ENCODE assay signal across 8 cellular contexts in genomic region chr12:6904280-6905276, GRCh38. TPM values are rescaled to one million over a fixed set of nuclear protein-coding genes. Genes with fewer than 3 reads are reported as not detected.
DNase-seq lines count a peak whose midpoint lies in the region; ATAC-seq, FAIRE-seq and TF ChIP-seq lines count a peak whose summit lies in the region.

Gene LRRC23 (plus strand): TSS chr12:6904822. CDS start chr12:6905634, 812 bp downstream.

- peak; percentile 100 for FAIRE-seq in GM19239 (lab: Jason Lieb, UNC)

- intact Hi-C loops in left colon (cut with DNase I, micrococcal nuclease): no loop called here

- POLR2A ChIA-PET in BJ (lab: Charles Lee): interaction anchor here (0.6 kb wide), 1 partner anchor 32 kb away, joined by 7 read pairs; the partner anchor contains the start of gene SPSB2

- no peaks in the 10 kb centered on the region; the same call in 1 of the 2 replicates for H3K36me3 ChIP-seq in BJ (ENCODE audit: control insufficient read depth, insufficient read depth, low read length)

- H3K27me3 ChIP-seq in BJ (ENCODE audit: control insufficient read depth, insufficient read depth, low read length): no peaks in the 10 kb centered on the region

- CTCF ChIA-PET in BJ (lab: Yijun Ruan, JAX): interaction anchor here (0.6 to 2.2 kb wide), 7 partner anchors 13 to 1486 kb away, joined by 3 to 12 read pairs (median 5); no protein-coding TSS in a partner anchor

- H3K4me3 ChIP-seq in BJ (ENCODE audit: low read depth, low read length): peak within 1 kb of the TSS; percentile 58
- peak within 1 kb of the TSS; percentile 85 for H3K4me3 ChIP-seq in coronary artery

- TF ChIP-seq CTCF in BJ (IDR thresholded peaks at IDR 0.05; ENCODE audit: insufficient read depth, low read depth, low read length): no peak
- no peak for TF ChIP-seq CTCF in coronary artery (IDR thresholded peaks at IDR 0.05)

- ATAC-seq in HG03439 (IDR thresholded peaks at IDR 0.05; ENCODE audit: unreplicated experiment) (peak; percentile 96), left colon (peak; percentile 86)

- H3K27ac ChIP-seq in coronary artery: peak within 1 kb of the TSS; percentile 57 to 90

- DNase-seq in BJ (ENCODE audit: low read depth) (peak; percentile 73), GM19239 (ENCODE audit: insufficient read length, low spot score) (peak; percentile 85), NCI-H524 treated with DMSO at 0.1 percent for 48 hours (lab: John Stamatoyannopoulos, UW) (peak; percentile 83), coronary artery (ENCODE audit: low spot score) (peak; percentile 98), left colon (peak; percentile 98 to 100)
- peak; percentile 99 for DNase-seq in activated CD4-positive, alpha-beta T cell treated with anti-CD3 and anti-CD28 coated beads for 48 hours
- DNase-seq in stimulated activated CD4-positive, alpha-beta T cell treated with anti-CD3 and anti-CD28 coated beads, Interleukin-1b, Interleukin-23, amount 100 ng/mL, for 4 hours (ENCODE audit: low read depth in 2 of 2): peak; percentile 92 to 94

RNA-seq across cellular contexts. Expression of gene LRRC23, which starts in this region (rescaled TPM):
- 12.7 and 13.3 TPM in 2 replicates for polyA plus RNA-seq in BJ (2011; rRNA removed)
- 4.8 and 5.2 TPM in 2 replicates for polyA minus RNA-seq in BJ (2011; rRNA and poly(A)+ RNA removed)
- 1 to 10 TPM; 2.9 to 4.3 TPM for total RNA-seq in left colon

Comparison
In these comparisons a context has a peak if more than half of its experiments do, and no peak if none do; other contexts are left out.
1. Peak in every context shown above with its lines: DNase-seq, ATAC-seq, H3K4me3 ChIP-seq and H3K27ac ChIP-seq.